In the genomic region with DNA sequence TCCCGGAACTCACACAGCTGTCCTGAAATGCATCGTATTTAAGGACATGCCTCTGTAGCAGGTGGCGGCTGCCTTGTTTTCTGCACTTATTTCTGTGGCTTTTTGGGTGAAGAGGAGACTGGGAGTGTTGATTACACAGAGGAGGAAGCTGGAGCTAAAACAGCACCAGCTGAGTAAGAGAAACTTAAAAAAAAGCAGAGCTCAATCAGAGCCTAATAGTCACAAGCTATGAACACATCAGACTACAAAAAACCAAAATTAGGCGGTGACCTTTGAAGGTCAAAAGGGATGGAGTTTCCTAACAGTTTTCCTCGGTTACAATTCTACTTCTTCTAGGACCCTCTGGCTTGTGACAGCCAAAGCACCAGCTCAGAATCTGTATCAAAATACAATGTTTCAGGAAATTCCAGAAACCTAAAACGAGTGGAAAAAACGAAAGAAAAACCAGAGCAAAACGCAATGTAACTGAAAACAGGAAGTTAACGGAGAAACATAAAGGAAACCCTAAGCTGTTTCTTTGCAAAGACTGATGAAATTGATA, we compare ENCODE assay signal across 8 cellular contexts. TPM values are rescaled to one million over a fixed set of nuclear protein-coding genes. Genes with fewer than 3 reads are reported as not detected.
DNase-seq lines count a peak whose midpoint lies in the region; ATAC-seq and TF ChIP-seq lines count a peak whose summit lies in the region.

No MANE protein-coding gene starts in this region.

- in situ Hi-C loops in GM23248 (cut with MboI) = no loop called here

- H3K27ac ChIP-seq in GM23248 (peak overlapping the region; percentile 52), OCI-LY1 (ENCODE audit: low read depth, low read length, poor library complexity, severe bottlenecking) (peak overlapping the region; percentile 77), temporal lobe (ENCODE audit: low read depth, low read length) (peak overlapping the region; percentile 72)

- H3K4me2 ChIP-seq in GM23248 (ENCODE audit: unreplicated experiment) = peak overlapping the region; percentile 90
- peak overlapping the region; percentile 73 for H3K4me2 ChIP-seq in OCI-LY1 (ENCODE audit: low read length)

- no peaks in the 10 kb centered on the region for H4K20me1 ChIP-seq in GM23248 (ENCODE audit: insufficient read depth)
- no peaks in the 10 kb centered on the region for H4K20me1 ChIP-seq in OCI-LY1 (ENCODE audit: insufficient read depth, low read length)

- DNase-seq in GM23248 (peak; percentile 30), fibroblast of peridontal ligament (ENCODE audit: extremely low read depth) (peak; percentile 44), DMS53 (lab: John Stamatoyannopoulos, UW) (no peak), GM19240 (ENCODE audit: insufficient read length, low spot score) (no peak)

- no peak for ATAC-seq in HG03045 (IDR thresholded peaks at IDR 0.05; ENCODE audit: unreplicated experiment)

- 3 to 6% methylated on average over 9 of the region's 9 CpGs for WGBS in GM23248 (ENCODE audit: low coverage in 1 of 2, low lambda C conversion rate in 2 of 2, missing lambda C conversion rate in 2 of 2), 2 experiments

- no peaks in the 10 kb centered on the region for H3K36me3 ChIP-seq in GM23248 (ENCODE audit: low read depth)
- H3K36me3 ChIP-seq in OCI-LY1 (ENCODE audit: insufficient read depth, low read length) = no peaks in the 10 kb centered on the region

- no peaks in the 10 kb centered on the region for H3K9me3 ChIP-seq in GM23248 (ENCODE audit: low read depth)
- no peaks in the 10 kb centered on the region for H3K9me3 ChIP-seq in OCI-LY1 (ENCODE audit: low read length)

- H3K79me2 ChIP-seq in GM23248 (ENCODE audit: insufficient read depth) (no peaks in the 10 kb centered on the region), OCI-LY1 (ENCODE audit: insufficient read depth, low read length) (no peaks in the 10 kb centered on the region)

- peak overlapping the region; percentile 91 for H2AFZ ChIP-seq in GM23248
- H2AFZ ChIP-seq in OCI-LY1 (ENCODE audit: low read length) = no peak overlapping the region

- H3K4me3 ChIP-seq in GM12875 (ENCODE audit: low read depth, low read length) (peak overlapping the region; percentile 53), GM23248 (peak overlapping the region; percentile 79), OCI-LY1 (ENCODE audit: low read depth, low read length, poor library complexity, severe bottlenecking) (peak overlapping the region; percentile 55)

- no peaks in the 10 kb centered on the region for H3K4me1 ChIP-seq in GM23248 (ENCODE audit: insufficient read depth)
- peaks cover 35% of the 10 kb centered on the region for H3K4me1 ChIP-seq in OCI-LY1 (ENCODE audit: insufficient read depth, low read length, severe bottlenecking)

- TF ChIP-seq CTCF in GM12875 (IDR thresholded peaks at IDR 0.05; ENCODE audit: borderline replicate concordance, insufficient read depth, low read depth, low read length) = no peak
- no peak for TF ChIP-seq CTCF in OCI-LY1 (IDR thresholded peaks at IDR 0.05; ENCODE audit: low read length)

- H3K9me2 ChIP-seq in GM23248 (ENCODE audit: insufficient read depth) (no peaks in the 10 kb centered on the region), OCI-LY1 (ENCODE audit: low read depth, low read length) (no peaks in the 10 kb centered on the region)

- peaks cover 6% of the 10 kb centered on the region; the same call in 1 of the 2 replicates for H3F3A ChIP-seq in GM23248 (ENCODE audit: insufficient read depth)
- H3F3A ChIP-seq in OCI-LY1 (ENCODE audit: insufficient read depth, low read length) = no peaks in the 10 kb centered on the region

- H3K27me3 ChIP-seq in GM23248 (replicated peaks; ENCODE audit: insufficient read depth) (no peaks in the 10 kb centered on the region), OCI-LY1 (ENCODE audit: insufficient read depth, low read length) (no peaks in the 10 kb centered on the region)

- H3K9ac ChIP-seq in GM23248 = peak overlapping the region; percentile 78
- H3K9ac ChIP-seq in OCI-LY1 (ENCODE audit: low read length) = peak overlapping the region; percentile 60

RNA-seq across cellular contexts. Expression of a gene that starts 13.5 kb away (rescaled TPM):
- total RNA-seq in GM23248 (2014; rRNA removed; shearing (Covaris generic)) = 10.6 TPM in 2 replicates
- 1.2 and 1.7 TPM in 2 replicates for polyA plus RNA-seq in GM23248 (2016; fragmentation: Nextera tagmentation; extraction: Ambion mirVana)
- 16.5 TPM for total RNA-seq in temporal lobe

Comparison
In these comparisons a context has a peak if more than half of its experiments do, and no peak if none do; other contexts are left out.
1. DNase-seq: peak in GM23248 (single experiment) and fibroblast of peridontal ligament (single experiment); none in DMS53 (single experiment) and GM19240 (single experiment).
2. Peak in every context shown above with its lines, with median percentiles within 50 percentile points of each other: H3K4me3 ChIP-seq and H3K27ac ChIP-seq.